8 cellular contexts compared by ENCODE assay signal in genomic region chr16:27326738-27327585, GRCh38. TPM values are rescaled to one million over a fixed set of nuclear protein-coding genes. Genes with fewer than 3 reads are reported as not detected.
DNase-seq lines count a peak whose midpoint lies in the region; ATAC-seq lines count a peak whose summit lies in the region.

No MANE protein-coding gene starts in this region.

- peak overlapping the region; percentile 94 for H2BK5ac ChIP-seq in mesenchymal stem cell (ENCODE audit: low read depth, low read length, poor library complexity, severe bottlenecking)

- H3K14ac ChIP-seq in mesenchymal stem cell (ENCODE audit: low read length in 2 of 2) = peak overlapping the region in 1 of 2 experiments; percentile 82

- WGBS in mesenchymal stem cell = 9% methylated on average over 16 of the region's 19 CpGs

- peak overlapping the region; percentile 82 for H2BK15ac ChIP-seq in mesenchymal stem cell (ENCODE audit: low read depth, poor library complexity, severe bottlenecking)

- H2AK5ac ChIP-seq in mesenchymal stem cell (ENCODE audit: low read length, severe bottlenecking) = peak overlapping the region; percentile 62

- H3K23ac ChIP-seq in mesenchymal stem cell (ENCODE audit: low read length in 2 of 2) = peak overlapping the region in 1 of 2 experiments; percentile 40

- H3K4me2 ChIP-seq in mesenchymal stem cell (ENCODE audit: low read length, poor library complexity, severe bottlenecking) = peak overlapping the region; percentile 25

- peak overlapping the region; percentile 98 to 99 for H3K4ac ChIP-seq in mesenchymal stem cell (ENCODE audit: low read depth in 1 of 2, low read length in 2 of 2)

- ATAC-seq in GM19351 (IDR thresholded peaks at IDR 0.05; ENCODE audit: unreplicated experiment) = no peak
- ATAC-seq in HG03039 (IDR thresholded peaks at IDR 0.05; ENCODE audit: unreplicated experiment) = no peak

- H3K79me1 ChIP-seq in mesenchymal stem cell (replicated peaks; ENCODE audit: low read length, poor library complexity, severe bottlenecking) = peaks cover 8% of the 10 kb centered on the region

- DNase-seq in ELR (ENCODE audit: low read depth) (peak; percentile 95), KG1 (lab: John Stamatoyannopoulos, UW) (peak; percentile 44), mesenchymal stem cell (peak; percentile 99), stromal cell of bone marrow (ENCODE audit: low read depth) (peak; percentile 96)
- peak; percentile 62 for DNase-seq in activated CD4-positive, alpha-beta T cell treated with anti-CD3 and anti-CD28 coated beads for 48 hours
- peak in 1 of 3 donors; percentile 11 for DNase-seq in effector memory CD4-positive, alpha-beta T cell

- H3K27me3 ChIP-seq in effector memory CD4-positive, alpha-beta T cell (replicated peaks; ENCODE audit: control insufficient read depth, insufficient read depth, low read length, poor library complexity, severe bottlenecking) = no peaks in the 10 kb centered on the region
- H3K27me3 ChIP-seq in mesenchymal stem cell (ENCODE audit: control insufficient read depth in 1 of 2, insufficient read depth in 1 of 2, low read length in 2 of 2) = no peaks in the 10 kb centered on the region

- H3K4me3 ChIP-seq in effector memory CD4-positive, alpha-beta T cell (ENCODE audit: insufficient read depth, low read depth, low read length, poor library complexity, severe bottlenecking) = peak overlapping the region; percentile 21
- H3K4me3 ChIP-seq in mesenchymal stem cell (ENCODE audit: insufficient read depth in 1 of 2, low read depth in 1 of 2, low read length in 2 of 2) = peak overlapping the region in 1 of 2 experiments; percentile 41

- H3K36me3 ChIP-seq in effector memory CD4-positive, alpha-beta T cell (ENCODE audit: control insufficient read depth, insufficient read depth, low read length) = peaks cover 19% of the 10 kb centered on the region
- H3K36me3 ChIP-seq in mesenchymal stem cell (ENCODE audit: control insufficient read depth in 1 of 2, insufficient read depth in 2 of 2, low read depth in 1 of 2, low read length in 2 of 2) = peaks cover 10 to 15% of the 10 kb centered on the region in 2 experiments

- H2BK120ac ChIP-seq in mesenchymal stem cell (ENCODE audit: low read depth, low read length) = peak overlapping the region; percentile 98

- peak overlapping the region; percentile 92 to 93 for H3K18ac ChIP-seq in mesenchymal stem cell (ENCODE audit: low read depth in 1 of 2, low read length in 2 of 2)

- H3K9ac ChIP-seq in mesenchymal stem cell (ENCODE audit: low read length) = peak overlapping the region; percentile 75

- peak overlapping the region; percentile 97 for H4K8ac ChIP-seq in mesenchymal stem cell (ENCODE audit: low read length)

- peaks cover 56% of the 10 kb centered on the region for H3K4me1 ChIP-seq in effector memory CD4-positive, alpha-beta T cell (ENCODE audit: control insufficient read depth, insufficient read depth, low read length, poor library complexity, severe bottlenecking)
- H3K4me1 ChIP-seq in mesenchymal stem cell (ENCODE audit: control insufficient read depth, insufficient read depth, low read depth, low read length) = peaks cover 30% of the 10 kb centered on the region

- H3K9me3 ChIP-seq in effector memory CD4-positive, alpha-beta T cell (ENCODE audit: control insufficient read depth, low read length) = no peaks in the 10 kb centered on the region
- H3K9me3 ChIP-seq in mesenchymal stem cell (ENCODE audit: control insufficient read depth, low read length) = no peaks in the 10 kb centered on the region

- H4K91ac ChIP-seq in mesenchymal stem cell (ENCODE audit: low read length) = peak overlapping the region; percentile 100

- H2BK12ac ChIP-seq in mesenchymal stem cell (ENCODE audit: low read length in 2 of 2) = peak overlapping the region; percentile 99

- H3K27ac ChIP-seq in effector memory CD4-positive, alpha-beta T cell (ENCODE audit: insufficient read depth, low read length, poor library complexity, severe bottlenecking) = peak overlapping the region; percentile 57
- H3K27ac ChIP-seq in mesenchymal stem cell (ENCODE audit: low read length, poor library complexity, severe bottlenecking) = peak overlapping the region; percentile 94

- H2AFZ ChIP-seq in mesenchymal stem cell (ENCODE audit: low read depth, low read length) = no peak overlapping the region

RNA-seq across cellular contexts. Expression of gene IL4R, which starts 13.2 kb away (rescaled TPM):
- 79.3 TPM for polyA plus RNA-seq in mesenchymal stem cell (2013, experiment 1 of 2)
- polyA plus RNA-seq in mesenchymal stem cell (2013, experiment 2 of 2) = 85.4 TPM

RNA-seq across cellular contexts. Expression of gene NSMCE1, which starts 58.4 kb away (rescaled TPM):
- polyA plus RNA-seq in mesenchymal stem cell (2013, experiment 1 of 2) = 52.8 TPM
- 54.6 TPM for polyA plus RNA-seq in mesenchymal stem cell (2013, experiment 2 of 2)
